8 cellular contexts compared by ENCODE assay signal in genomic region chr9:131707677-131708612, GRCh38. TPM values are rescaled to one million over a fixed set of nuclear protein-coding genes. Genes with fewer than 3 reads are reported as not detected.
DNase-seq lines count a peak whose midpoint lies in the region; ATAC-seq and TF ChIP-seq lines count a peak whose summit lies in the region.

No MANE protein-coding gene starts in this region.

- no peak for DNase-seq in stimulated activated naive CD8-positive, alpha-beta T cell treated with anti-CD3 and anti-CD28 coated beads, Interleukin-15, Interleukin-2, amounts not matched to agents 100 U/mL and 50 U/mL, for 24 hours
- DNase-seq in SJSA1 (ENCODE audit: low read depth in 1 of 2, low spot score in 2 of 2), result peak in 1 of 2 experiments; percentile 52
- peak; percentile 32 for DNase-seq in epidermal melanocyte (ENCODE audit: insufficient read length, low spot score)
- DNase-seq in neural crest cell (ENCODE audit: low read depth, low spot score), result no peak
- no peak for DNase-seq in midbrain (lab: John Stamatoyannopoulos, UW)
- no peak for DNase-seq in GM20000 (ENCODE audit: low spot score)

- no peaks in the 10 kb centered on the region for H3K9me3 Mint-ChIP-seq in stimulated activated naive CD8-positive, alpha-beta T cell treated with anti-CD3 and anti-CD28 coated beads, Interleukin-15, Interleukin-2, amounts not matched to agents 100 ng/mL and 50 ng/mL, for 24 hours
- H3K9me3 Mint-ChIP-seq in neural crest cell, result no peaks in the 10 kb centered on the region

- peaks cover 97% of the 10 kb centered on the region for H3K4me1 Mint-ChIP-seq in stimulated activated naive CD8-positive, alpha-beta T cell treated with anti-CD3 and anti-CD28 coated beads, Interleukin-15, Interleukin-2, amounts not matched to agents 100 ng/mL and 50 ng/mL, for 24 hours (ENCODE audit: low read depth)
- H3K4me1 Mint-ChIP-seq in neural crest cell, result peaks cover 42% of the 10 kb centered on the region

- H3K27ac Mint-ChIP-seq in stimulated activated naive CD8-positive, alpha-beta T cell treated with anti-CD3 and anti-CD28 coated beads, Interleukin-15, Interleukin-2, amounts not matched to agents 100 ng/mL and 50 ng/mL, for 24 hours, result peak overlapping the region; percentile 81
- H3K27ac Mint-ChIP-seq in neural crest cell (ENCODE audit: unreplicated experiment), result peak overlapping the region; percentile 13

- H3K4me3 Mint-ChIP-seq in stimulated activated naive CD8-positive, alpha-beta T cell treated with anti-CD3 and anti-CD28 coated beads, Interleukin-15, Interleukin-2, amounts not matched to agents 100 ng/mL and 50 ng/mL, for 24 hours, result peak overlapping the region; percentile 45
- H3K4me3 Mint-ChIP-seq in neural crest cell, result no peak overlapping the region

- H3K36me3 ChIP-seq in SJSA1, result no peaks in the 10 kb centered on the region

- H3K4me1 ChIP-seq in SJSA1 (replicated peaks), result peaks cover 34% of the 10 kb centered on the region

- no peak for ATAC-seq in stimulated activated naive CD8-positive, alpha-beta T cell treated with anti-CD3 and anti-CD28 coated beads, Interleukin-15, Interleukin-2, amounts not matched to agents 100 U/mL and 50 U/mL, for 24 hours
- no peak for ATAC-seq in GM18511 (IDR thresholded peaks at IDR 0.05; ENCODE audit: unreplicated experiment)

- H3K27ac ChIP-seq in SJSA1, result peak overlapping the region; percentile 47

- no peaks in the 10 kb centered on the region for H3K27me3 ChIP-seq in SJSA1 (replicated peaks)

- no peak for TF ChIP-seq CTCF in neural crest cell (conservative IDR thresholded peaks at IDR 0.05)
- no peak for TF ChIP-seq CTCF in GM20000 (IDR thresholded peaks at IDR 0.05; ENCODE audit: extremely low read depth, missing control alignments)

- no peak overlapping the region for H3K4me3 ChIP-seq in SJSA1

- no peaks in the 10 kb centered on the region for H3K9me3 ChIP-seq in SJSA1 (replicated peaks)

- H3K36me3 Mint-ChIP-seq in stimulated activated naive CD8-positive, alpha-beta T cell treated with anti-CD3 and anti-CD28 coated beads, Interleukin-15, Interleukin-2, amounts not matched to agents 100 ng/mL and 50 ng/mL, for 24 hours (ENCODE audit: low read depth), result peaks cover 14% of the 10 kb centered on the region
- no peaks in the 10 kb centered on the region for H3K36me3 Mint-ChIP-seq in neural crest cell (ENCODE audit: low read depth)

- H3K27me3 Mint-ChIP-seq in stimulated activated naive CD8-positive, alpha-beta T cell treated with anti-CD3 and anti-CD28 coated beads, Interleukin-15, Interleukin-2, amounts not matched to agents 100 ng/mL and 50 ng/mL, for 24 hours, result no peaks in the 10 kb centered on the region
- no peaks in the 10 kb centered on the region for H3K27me3 Mint-ChIP-seq in neural crest cell (ENCODE audit: low read depth)

RNA-seq across cellular contexts. Expression of gene RAPGEF1, which starts 31.9 kb away (rescaled TPM):
- 23.6 and 24.7 TPM in 2 replicates for total RNA-seq in SJSA1 (2014; rRNA removed; shearing (Covaris generic))
- total RNA-seq in neural crest cell, result 66.2 and 68.1 TPM in 2 replicates
